15 cellular contexts compared by ENCODE assay signal in genomic region chr4:147136308-147136707, GRCh38.
DNase-seq lines count a peak whose midpoint lies in the region; ATAC-seq and TF ChIP-seq lines count a peak whose summit lies in the region.
"Had no signal": no experiment of that assay in that cellular context is flagged by ENCODE, and none has a peak within 500 bp of the region (broad histone marks: within the 10 kb centered on the region; RNA-seq: fewer than 3 reads in every experiment).

No MANE protein-coding gene starts in this region.

- TF ChIP-seq CTCF in right lobe of liver (IDR thresholded peaks at IDR 0.05) (no peak), thyroid gland (IDR thresholded peaks at IDR 0.05) (no peak)

- WGBS in right lobe of liver (ENCODE audit: insufficient coverage, low coverage, low lambda C conversion rate, missing lambda C conversion rate): 18% methylated on average over 3 of the region's 3 CpGs
- WGBS in thyroid gland, 2 donors: 18 to 29% methylated on average over 3 of the region's 3 CpGs

- in situ Hi-C loops in KBM-7 (cut with MboI; ENCODE audit: low pct_unique_long_range_greater_than_20kb, low sequenced_read_pairs): no loop called here

- H3K4me1 ChIP-seq in adipocyte (ENCODE audit: control insufficient read depth, insufficient read depth, low read length) (peaks cover 47% of the 10 kb centered on the region), right lobe of liver (peaks cover 0 to 13% (median 0%) of the 10 kb centered on the region in 4 donors), thyroid gland (peaks cover 41 to 44% of the 10 kb centered on the region in 2 donors)
- H3K4me1 ChIP-seq: body of pancreas had no signal

- no peak overlapping the region for H3K4me3 ChIP-seq in adipocyte (ENCODE audit: low read length)
- H3K4me3 ChIP-seq in right lobe of liver: no peak overlapping the region
- H3K4me3 ChIP-seq in thyroid gland (replicated peaks in 1 of 3): no peak overlapping the region
- H3K4me3 ChIP-seq: body of pancreas, gastroesophageal sphincter had no signal

- intact Hi-C loops in right lobe of liver (cut with DNase I): no loop called here
- intact Hi-C loops in thyroid gland (cut with DNase I): no loop called here

- H3K27me3 ChIP-seq in adipocyte (replicated peaks; ENCODE audit: control insufficient read depth, insufficient read depth, low read length): no peaks in the 10 kb centered on the region
- H3K27me3 ChIP-seq in right lobe of liver: no peaks in the 10 kb centered on the region
- H3K27me3 ChIP-seq in thyroid gland: no peaks in the 10 kb centered on the region
- H3K27me3 ChIP-seq: body of pancreas, gastroesophageal sphincter had no signal

- TF ChIP-seq POLR2A in right lobe of liver (IDR thresholded peaks at IDR 0.05) (no peak), thyroid gland (IDR thresholded peaks at IDR 0.05) (no peak)

- ATAC-seq in right lobe of liver (peak; percentile 50 to 94 (median 80)), HG03439 (IDR thresholded peaks at IDR 0.05; ENCODE audit: unreplicated experiment) (no peak), GM21381 (IDR thresholded peaks at IDR 0.05; ENCODE audit: unreplicated experiment) (no peak)
- ATAC-seq: body of pancreas; gastroesophageal sphincter; stimulated activated naive CD8-positive, alpha-beta T cell treated with anti-CD3 and anti-CD28 coated beads, Interleukin-15, amount 100 ng/mL, for 72 hours had no signal

- H3K27ac ChIP-seq in right lobe of liver (peak overlapping the region in 1 of 3 donors; percentile 1), thyroid gland (peak overlapping the region; percentile 74 to 86 (median 76))
- H3K27ac ChIP-seq: body of pancreas had no signal

- no peaks in the 10 kb centered on the region for H3K36me3 ChIP-seq in adipocyte (ENCODE audit: control insufficient read depth, insufficient read depth, low read length, severe bottlenecking)
- no peaks in the 10 kb centered on the region for H3K36me3 ChIP-seq in right lobe of liver
- H3K36me3 ChIP-seq in thyroid gland: no peaks in the 10 kb centered on the region
- H3K36me3 ChIP-seq: gastroesophageal sphincter had no signal

- no peak for DNase-seq in adipocyte (ENCODE audit: low read depth)
- peak; percentile 20 for DNase-seq in fibroblast of peridontal ligament (ENCODE audit: extremely low read depth)
- no peak for DNase-seq in right lobe of liver
- DNase-seq in thyroid gland: peak; percentile 56 to 68
- no peak for DNase-seq in KBM-7
- DNase-seq: activated CD4-positive, CD25-positive, alpha-beta regulatory T cell treated with anti-CD3 and anti-CD28 coated beads, Interleukin-2, amount 50 U/mL, for 72 hours; activated gamma-delta T cell; body of pancreas; effector memory CD4-positive, alpha-beta T cell; NCI-H146; SHP77 treated with DMSO at 0.1 percent for 48 hours; stimulated activated naive CD8-positive, alpha-beta T cell treated with anti-CD3 and anti-CD28 coated beads, Interleukin-15, amount 100 ng/mL, for 72 hours had no signal

- H3K9ac ChIP-seq in adipocyte (ENCODE audit: low read length): peak overlapping the region; percentile 10

- no peaks in the 10 kb centered on the region for H3K9me3 ChIP-seq in adipocyte (ENCODE audit: control insufficient read depth, low read length)
- H3K9me3 ChIP-seq in right lobe of liver: no peaks in the 10 kb centered on the region
- no peaks in the 10 kb centered on the region for H3K9me3 ChIP-seq in thyroid gland
- H3K9me3 ChIP-seq: body of pancreas, gastroesophageal sphincter had no signal

Comparison
In these comparisons a context has a peak if more than half of its experiments do, and no peak if none do; other contexts are left out.
1. DNase-seq: peak in fibroblast of peridontal ligament (single experiment) and thyroid gland (2 of 2); none in adipocyte (single experiment), right lobe of liver (0 of 3) and KBM-7 (single experiment).
2. ATAC-seq: peak in right lobe of liver (4 of 4); none in HG03439 (single experiment) and GM21381 (single experiment).